In genomic region chr15:50149090-50149489, GRCh38 we compare ENCODE assay signal across 19 cellular contexts. TPM values are rescaled to one million over a fixed set of nuclear protein-coding genes. Genes with fewer than 3 reads are reported as not detected.
DNase-seq lines count a peak whose midpoint lies in the region; ATAC-seq and TF ChIP-seq lines count a peak whose summit lies in the region.
"Had no signal": no experiment of that assay in that cellular context is flagged by ENCODE, and none has a peak within 500 bp of the region (broad histone marks: within the 10 kb centered on the region; RNA-seq: fewer than 3 reads in every experiment).

No MANE protein-coding gene starts in this region.

- H3K9ac ChIP-seq in mucosa of rectum (ENCODE audit: low read depth in 1 of 2, low read length in 2 of 2): no peak overlapping the region

- H3K4me3 ChIP-seq in mucosa of rectum (ENCODE audit: low read length in 2 of 2): no peak overlapping the region
- no peak overlapping the region for H3K4me3 ChIP-seq in right atrium auricular region
- H3K4me3 ChIP-seq: left lung, MG63, spleen, upper lobe of right lung had no signal

- H3K27me3 ChIP-seq in mucosa of rectum (ENCODE audit: control insufficient read depth in 2 of 2, insufficient read depth in 2 of 2, low read length in 2 of 2): no peaks in the 10 kb centered on the region
- H3K27me3 ChIP-seq in right atrium auricular region: no peaks in the 10 kb centered on the region
- H3K27me3 ChIP-seq: BE2C, left lung, MG63, spleen, upper lobe of right lung had no signal

- H3K36me3 ChIP-seq in mucosa of rectum (ENCODE audit: control insufficient read depth in 2 of 2, insufficient read depth in 2 of 2, low read length in 2 of 2): no peaks in the 10 kb centered on the region
- no peaks in the 10 kb centered on the region for H3K36me3 ChIP-seq in right atrium auricular region
- H3K36me3 ChIP-seq: BE2C, left lung, MG63, spleen, upper lobe of right lung had no signal

- H3K27ac ChIP-seq in mucosa of rectum (ENCODE audit: low read depth in 2 of 2, low read length in 2 of 2): peak overlapping the region; percentile 27 to 32
- H3K27ac ChIP-seq in right atrium auricular region: no peak overlapping the region
- H3K27ac ChIP-seq: left lung, spleen, upper lobe of right lung had no signal

- TF ChIP-seq CTCF in right atrium auricular region (IDR thresholded peaks at IDR 0.05): no peak

- peak; percentile 23 for DNase-seq in DMS153 (lab: John Stamatoyannopoulos, UW)
- DNase-seq in DMS153 treated with DMSO at 0.1 percent for 48 hours (lab: John Stamatoyannopoulos, UW; ENCODE audit: unreplicated experiment): no peak
- DNase-seq in HT-29 (ENCODE audit: low spot score): peak; percentile 78
- DNase-seq in amniotic epithelial cell (ENCODE audit: low read depth): peak; percentile 40
- DNase-seq in right atrium auricular region (ENCODE audit: low spot score): no peak
- no peak for DNase-seq in GOT3 (lab: John Stamatoyannopoulos, UW)
- DNase-seq: 8988T; activated CD4-positive, alpha-beta T cell treated with anti-CD3 and anti-CD28 coated beads for 4 hours; HCEC 1CT; head of caudate nucleus; left lung; NCI-H1436; spleen; stimulated activated CD4-positive, alpha-beta T cell treated with anti-CD3 and anti-CD28 coated beads, Interleukin-4, amount 100 ng/mL, for 24 hours; upper lobe of right lung had no signal

- no peak for ATAC-seq in GM19397 (IDR thresholded peaks at IDR 0.05; ENCODE audit: unreplicated experiment)
- ATAC-seq: upper lobe of right lung had no signal

- H3K9me3 ChIP-seq in mucosa of rectum (ENCODE audit: control insufficient read depth in 2 of 2, low read length in 2 of 2) (no peaks in the 10 kb centered on the region), right atrium auricular region (no peaks in the 10 kb centered on the region)
- H3K9me3 ChIP-seq: BE2C, left lung, MG63, upper lobe of right lung had no signal

- peaks cover 0 to 10% of the 10 kb centered on the region in 2 donors for H3K4me1 ChIP-seq in mucosa of rectum (ENCODE audit: control insufficient read depth in 2 of 2, insufficient read depth in 2 of 2, low read length in 2 of 2)
- no peaks in the 10 kb centered on the region for H3K4me1 ChIP-seq in right atrium auricular region
- H3K4me1 ChIP-seq: BE2C, upper lobe of right lung had no signal

RNA-seq across cellular contexts. Expression of gene ATP8B4, which starts 30.1 kb away (rescaled TPM):
- 0.66 and 0.68 TPM in 2 replicates for total RNA-seq in HT-29 (2014; rRNA removed; shearing (Covaris generic))
- 1 to 10 TPM; 2.0 to 2.5 TPM for total RNA-seq in right atrium auricular region

RNA-seq across cellular contexts. Expression of gene SLC27A2, which starts 32.9 kb away (rescaled TPM):
- total RNA-seq in HT-29 (2014; rRNA removed; shearing (Covaris generic)): 44.5 and 56.0 TPM in 2 replicates
- total RNA-seq in right atrium auricular region: not detected

Comparison
In these comparisons a context has a peak if more than half of its experiments do, and no peak if none do; other contexts are left out.
1. DNase-seq: peak in DMS153 (single experiment), HT-29 (single experiment) and amniotic epithelial cell (single experiment); none in DMS153 treated with DMSO at 0.1 percent for 48 hours (single experiment), right atrium auricular region (single experiment) and GOT3 (single experiment).
2. H3K27ac ChIP-seq: peak in mucosa of rectum (2 of 2); none in right atrium auricular region (0 of 2).
3. RNA of gene SLC27A2, which starts 32.9 kb away (total RNA-seq): 44.5 to 56.0 TPM in HT-29; not detected in right atrium auricular region; every median in the first group is over 10 times any median in the second.